Comparison of ENCODE assay signal across 23 cellular contexts in the genomic region with DNA sequence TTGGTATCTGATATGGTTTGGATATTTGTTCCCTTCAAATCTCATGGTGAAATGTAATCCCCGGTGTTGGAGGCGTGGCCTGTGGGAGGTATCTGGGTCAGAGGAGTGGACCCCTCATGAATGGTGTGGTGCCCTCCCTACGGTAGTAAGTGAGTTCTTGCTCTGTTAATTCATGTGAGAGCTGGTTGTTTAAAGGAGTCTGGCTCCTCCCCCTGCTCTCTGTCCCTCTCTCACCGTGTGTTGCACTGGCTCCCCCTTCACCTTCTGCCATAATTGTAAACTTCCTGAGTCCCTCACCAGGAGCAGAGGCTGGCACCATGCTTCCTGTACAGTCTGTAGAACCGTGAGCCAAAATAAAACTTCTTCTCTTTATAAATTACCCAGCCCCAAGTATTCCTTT.
DNase-seq lines count a peak whose midpoint lies in the region; ATAC-seq and TF ChIP-seq lines count a peak whose summit lies in the region.
"Had no signal": no experiment of that assay in that cellular context is flagged by ENCODE, and none has a peak within 500 bp of the region (broad histone marks: within the 10 kb centered on the region; RNA-seq: fewer than 3 reads in every experiment).

No MANE protein-coding gene starts in this region.

- H3K27ac ChIP-seq in body of pancreas (no peak overlapping the region), stomach (peak overlapping the region in 2 of 5 donors; percentile 20 to 39), mammary epithelial cell (ENCODE audit: insufficient read depth, low read depth, low read length) (no peak overlapping the region)
- H3K27ac ChIP-seq: A549; BLaER1 treated with 17β-estradiol and CSF1 and Interleukin-3, amounts not matched to agents 10 nM and 100 nM; cardiac muscle cell; heart left ventricle; right atrium auricular region; upper lobe of left lung had no signal

- CTCF ChIA-PET in mammary epithelial cell (lab: Charles Lee; ENCODE audit: low non-redundant PET), result no interaction called here

- TF ChIP-seq CTCF in body of pancreas (IDR thresholded peaks at IDR 0.05) (no peak), stomach (IDR thresholded peaks at IDR 0.05) (no peak), mammary epithelial cell (conservative IDR thresholded peaks at IDR 0.05 in 1 of 2, IDR thresholded peaks at IDR 0.05 in 1 of 2; ENCODE audit: extremely low read depth in 1 of 2, insufficient read depth in 1 of 2, low read depth in 1 of 2, low read length in 2 of 2) (no peak)

- ATAC-seq in body of pancreas (no peak), HG03521 (IDR thresholded peaks at IDR 0.05; ENCODE audit: unreplicated experiment) (no peak)
- ATAC-seq: heart left ventricle had no signal

- no peak overlapping the region for H3K4me2 ChIP-seq in mammary epithelial cell (ENCODE audit: insufficient read depth, low read depth, low read length)
- H3K4me2 ChIP-seq: A549; BLaER1 treated with 17β-estradiol and CSF1 and Interleukin-3, amounts not matched to agents 10 nM and 100 nM had no signal

- in situ Hi-C loops in mammary epithelial cell (cut with MboI; ENCODE audit: low sequenced_read_pairs in 2 of 2), result no loop called here

- TF ChIP-seq POLR2A in body of pancreas (IDR thresholded peaks at IDR 0.05), result no peak
- no peak for TF ChIP-seq POLR2A in stomach (IDR thresholded peaks at IDR 0.05)

- peak; percentile 18 for DNase-seq in NCI-H1105 treated with DMSO at 0.1 percent for 48 hours (lab: John Stamatoyannopoulos, UW)
- no peak for DNase-seq in NCI-H1105 (lab: John Stamatoyannopoulos, UW)
- DNase-seq in NCI-H146 (lab: John Stamatoyannopoulos, UW), result peak; percentile 81
- peak in 3 of 4 donors; percentile 7 to 18 (median 10) for DNase-seq in body of pancreas
- DNase-seq in stomach, result peak; percentile 26
- no peak for DNase-seq in 8988T
- DNase-seq in mammary epithelial cell, result no peak
- DNase-seq: activated CD4-positive, alpha-beta T cell treated with anti-CD3 and anti-CD28 coated beads for 1 hour; activated naive CD4-positive, alpha-beta T cell treated with anti-CD3 and anti-CD28 coated beads for 36 hours; activated T-cell treated with anti-CD3 and anti-CD28 coated beads, Interleukin-2, amount 50 U/mL, for 24 hours; amygdala; heart left ventricle; NCI-H1436; NCI-H2171 treated with DMSO at 0.1 percent for 48 hours; nucleus accumbens; RPMI8226; T1000; upper lobe of left lung had no signal

- no peaks in the 10 kb centered on the region for H3K79me2 ChIP-seq in mammary epithelial cell (ENCODE audit: insufficient read depth, low read length)

- 35 to 40% methylated on average over 5 of the region's 5 CpGs for WGBS in body of pancreas, 2 donors
- WGBS in stomach, 5 donors, result 13 to 28% (median 20%) methylated on average over 5 of the region's 5 CpGs
- WGBS in mammary epithelial cell (ENCODE audit: low coverage, missing lambda C conversion rate), result 52% methylated on average over 5 of the region's 5 CpGs

- H3K4me3 ChIP-seq in body of pancreas (no peak overlapping the region), stomach (no peak overlapping the region), mammary epithelial cell (replicated peaks in 1 of 3; ENCODE audit: insufficient read depth in 1 of 3, low read depth in 2 of 3, low read length in 3 of 3) (no peak overlapping the region)
- H3K4me3 ChIP-seq: A549; BLaER1 treated with 17β-estradiol and CSF1 and Interleukin-3, amounts not matched to agents 10 nM and 100 nM; cardiac muscle cell; heart left ventricle; right atrium auricular region; upper lobe of left lung had no signal

- H3K9me3 ChIP-seq in body of pancreas (no peaks in the 10 kb centered on the region), stomach (no peaks in the 10 kb centered on the region), mammary epithelial cell (replicated peaks; ENCODE audit: insufficient read depth, low read length) (no peaks in the 10 kb centered on the region)
- H3K9me3 ChIP-seq: A549; BLaER1 treated with 17β-estradiol and CSF1 and Interleukin-3, amounts not matched to agents 10 nM and 100 nM; heart left ventricle; right atrium auricular region; upper lobe of left lung had no signal

- no TSS peak for BruUV-seq in mammary epithelial cell (replicated peaks; lab: Mats Ljungman, UMichigan)

- H3K36me3 ChIP-seq in body of pancreas (replicated peaks in 1 of 2; ENCODE audit: insufficient read depth in 1 of 2, low read depth in 2 of 2), result no peaks in the 10 kb centered on the region
- no peaks in the 10 kb centered on the region for H3K36me3 ChIP-seq in stomach
- no peaks in the 10 kb centered on the region for H3K36me3 ChIP-seq in mammary epithelial cell (ENCODE audit: insufficient read depth, low read length)
- H3K36me3 ChIP-seq: BLaER1 treated with 17β-estradiol and CSF1 and Interleukin-3, amounts not matched to agents 10 nM and 100 nM; cardiac muscle cell; heart left ventricle; right atrium auricular region; upper lobe of left lung had no signal

- no peaks in the 10 kb centered on the region for H4K20me1 ChIP-seq in mammary epithelial cell (ENCODE audit: insufficient read depth, low read length)
- H4K20me1 ChIP-seq: BLaER1 treated with 17β-estradiol and CSF1 and Interleukin-3, amounts not matched to agents 10 nM and 100 nM had no signal

- no peak overlapping the region for H2AFZ ChIP-seq in mammary epithelial cell (ENCODE audit: low read depth, low read length)

- no peaks in the 10 kb centered on the region for H3K27me3 ChIP-seq in body of pancreas
- no peaks in the 10 kb centered on the region for H3K27me3 ChIP-seq in stomach
- H3K27me3 ChIP-seq in mammary epithelial cell (ENCODE audit: insufficient read depth, low read length), result no peaks in the 10 kb centered on the region
- H3K27me3 ChIP-seq: BLaER1 treated with 17β-estradiol and CSF1 and Interleukin-3, amounts not matched to agents 10 nM and 100 nM; cardiac muscle cell; heart left ventricle; right atrium auricular region; upper lobe of left lung had no signal

- no peak for TF ChIP-seq EP300 in stomach (IDR thresholded peaks at IDR 0.05)

- H3K4me1 ChIP-seq in body of pancreas (no peaks in the 10 kb centered on the region), stomach (peaks cover 0 to 18% (median 3%) of the 10 kb centered on the region in 4 donors), mammary epithelial cell (ENCODE audit: insufficient read depth, low read length) (no peaks in the 10 kb centered on the region)
- H3K4me1 ChIP-seq: A549, heart left ventricle, right atrium auricular region, upper lobe of left lung had no signal

- intact Hi-C loops in body of pancreas (cut with DNase I) (no loop called here), stomach (cut with DNase I; ENCODE audit: low total_unique reads) (no loop called here), mammary epithelial cell (cut with micrococcal nuclease) (no loop called here)

- H3K9ac ChIP-seq in mammary epithelial cell (ENCODE audit: insufficient read depth, low read length), result no peak overlapping the region
- H3K9ac ChIP-seq: BLaER1 treated with 17β-estradiol and CSF1 and Interleukin-3, amounts not matched to agents 10 nM and 100 nM had no signal

- dilution Hi-C loops in mammary epithelial cell (cut with HindIII; ENCODE audit: low sequenced_read_pairs), result no loop called here

Comparison
In these comparisons a context has a peak if more than half of its experiments do, and no peak if none do; other contexts are left out.
1. DNase-seq: peak in NCI-H1105 treated with DMSO at 0.1 percent for 48 hours (single experiment), NCI-H146 (single experiment), body of pancreas (3 of 4) and stomach (single experiment); none in NCI-H1105 (single experiment), 8988T (single experiment) and mammary epithelial cell (single experiment).